ENCODE assay signal across 20 cellular contexts in the genomic region with DNA sequence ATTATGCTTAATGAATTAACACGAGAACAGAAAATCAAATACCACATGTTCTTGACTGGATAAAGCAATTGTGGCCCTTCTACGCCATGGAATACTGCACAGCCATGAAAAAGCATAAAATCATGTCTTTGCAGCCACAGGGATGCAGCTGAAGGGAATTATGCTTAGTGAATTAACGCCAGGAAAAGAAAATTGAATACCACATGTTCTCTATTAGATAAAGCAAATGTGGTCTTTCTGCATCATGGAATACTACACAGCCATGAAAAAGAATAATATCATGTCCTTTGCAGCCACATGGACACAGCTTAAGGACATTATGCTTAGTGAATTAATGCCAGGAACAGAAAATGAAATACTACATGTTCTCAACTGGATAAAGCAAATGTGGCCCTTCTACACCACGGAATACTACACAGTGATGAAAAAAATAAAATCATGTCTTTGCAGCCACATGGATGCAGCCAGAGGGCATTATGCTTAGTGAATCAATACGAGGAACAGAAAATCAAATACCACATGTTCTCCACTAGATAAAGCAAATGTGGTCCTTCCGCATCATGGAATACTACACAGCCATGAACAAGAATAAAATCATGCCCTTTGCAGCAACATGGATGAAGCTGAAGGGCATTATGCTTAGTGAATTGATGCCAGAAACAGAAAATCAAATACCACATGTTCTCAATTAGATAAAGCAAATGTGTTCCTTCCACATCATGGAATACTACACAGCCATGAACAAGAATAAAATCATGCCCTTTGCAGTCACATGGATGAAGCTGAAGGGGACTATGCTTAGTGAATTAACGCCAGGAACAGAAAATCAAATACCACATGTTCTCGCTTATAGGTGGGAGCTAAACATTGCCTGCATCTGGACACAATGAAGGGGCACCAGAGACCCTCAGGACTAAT. TPM values are rescaled to one million over a fixed set of nuclear protein-coding genes. Genes with fewer than 3 reads are reported as not detected.
"Had no signal": no experiment of that assay in that cellular context is flagged by ENCODE, and none has a peak within 500 bp of the region (broad histone marks: within the 10 kb centered on the region; RNA-seq: fewer than 3 reads in every experiment).

No MANE protein-coding gene starts in this region.

RNA-seq across cellular contexts. Expression of a gene that starts 37.3 kb away (rescaled TPM):
- total RNA-seq: activated naive CD4-positive, alpha-beta T cell treated with anti-CD3 and anti-CD28 coated beads for 36 hours; activated naive CD4-positive, alpha-beta T cell treated with anti-CD3 and anti-CD28 coated beads, Interleukin-2, amount 50 U/mL, for 72 hours; activated naive CD8-positive, alpha-beta T cell treated with anti-CD3 and anti-CD28 coated beads for 36 hours; activated naive CD8-positive, alpha-beta T cell treated with anti-CD3 and anti-CD28 coated beads, Interleukin-2, amount 10 ng/mL, durations not matched to agents 7 days and 5 days; activated T-cell treated with anti-CD3 and anti-CD28 coated beads, Interleukin-2, amount 50 U/mL, for 72 hours; activated T-helper 1 cell treated with anti-CD3 and anti-CD28 coated beads, Interleukin-12 subunit alpha, Interleukin-12 subunit beta, Interleukin-2, Interleukin-4 antibody, amounts not matched to agents 30 ng/mL and 10 ng/mL and 1 ng/mL, durations not matched to agents 14 hours and 24 hours and 36 hours; activated T-helper 17 cell treated with anti-CD3 and anti-CD28 coated beads, Interleukin-2, amount 50 U/mL, for 72 hours; activated T-helper 2 cell treated with anti-CD3 and anti-CD28 coated beads, Interferon-gamma antibody, Interleukin-2, Interleukin-4, amounts not matched to agents 10 μg/mL and 5 μg/mL and 100 μg/mL, durations not matched to agents 14 hours and 24 hours and 36 hours; adrenal gland; aorta; ascending aorta; astrocyte; body of pancreas; breast epithelium; bronchial epithelial cell; cardiac muscle cell; cardiac septum; cerebellum; chondrocyte had no signal
- polyA plus RNA-seq: adipose tissue, adrenal gland, aorta, cardiac muscle cell had no signal
